Comparison of ENCODE assay signal across 8 cellular contexts in genomic region chr2:25981596-25982272, GRCh38. TPM values are rescaled to one million over a fixed set of nuclear protein-coding genes. Genes with fewer than 3 reads are reported as not detected.
DNase-seq lines count a peak whose midpoint lies in the region; ATAC-seq and TF ChIP-seq lines count a peak whose summit lies in the region.

No MANE protein-coding gene starts in this region.

- H3K36me3 Mint-ChIP-seq in nephron (ENCODE audit: low read depth), result peaks cover 17% of the 10 kb centered on the region

- TF ChIP-seq CTCF in GM12865 (IDR thresholded peaks at IDR 0.05; ENCODE audit: insufficient read depth, low read depth, low read length, missing control alignments) (no peak), SK-N-SH (IDR thresholded peaks at IDR 0.05) (0 out of 2 replicates have a peak, but pooled peaks have one; percentile 5), nephron (IDR thresholded peaks at IDR 0.05; ENCODE audit: unreplicated experiment in 3 of 3) (no peak)

- H3K9me3 ChIP-seq in HAP-1, result no peaks in the 10 kb centered on the region
- H3K9me3 ChIP-seq in SK-N-SH, result no peaks in the 10 kb centered on the region
- no peaks in the 10 kb centered on the region for H3K9me3 ChIP-seq in esophagus (ENCODE audit: control insufficient read depth in 2 of 2, insufficient read depth in 1 of 2, low read depth in 1 of 2, low read length in 1 of 2)

- no peak for ATAC-seq in HG03196 (IDR thresholded peaks at IDR 0.05; ENCODE audit: unreplicated experiment)
- ATAC-seq in HG02852 (IDR thresholded peaks at IDR 0.05; ENCODE audit: unreplicated experiment), result no peak
- no peak for ATAC-seq in GM18858 (IDR thresholded peaks at IDR 0.05; ENCODE audit: unreplicated experiment)

- peak overlapping the region; percentile 86 for H2AFZ ChIP-seq in SK-N-SH (ENCODE audit: low read depth)

- H3K4me3 Mint-ChIP-seq in nephron, result peak overlapping the region; percentile 89 to 94 (median 89)

- peak overlapping the region; percentile 99 for H3K4me2 ChIP-seq in SK-N-SH

- peak overlapping the region in 2 of 3 experiments; percentile 44 for H3K27ac Mint-ChIP-seq in nephron

- H3K27ac ChIP-seq in SK-N-SH (ENCODE audit: low read depth in 2 of 2, low read length in 1 of 2) (peak overlapping the region; percentile 40 to 87), esophagus (ENCODE audit: low read depth in 2 of 2, low read length in 1 of 2) (peak overlapping the region; percentile 19 to 29)

- DNase-seq in GM12865 (ENCODE audit: low read depth), result no peak
- peak in 1 of 2 experiments; percentile 12 for DNase-seq in HAP-1 (ENCODE audit: low spot score in 2 of 2)
- DNase-seq in SK-N-SH, result peak; percentile 82

- H3K79me2 ChIP-seq in SK-N-SH (ENCODE audit: insufficient read depth), result peaks cover 50% of the 10 kb centered on the region

- peaks cover 6% of the 10 kb centered on the region; the same call in 1 of the 2 replicates for H4K20me1 ChIP-seq in SK-N-SH (ENCODE audit: insufficient read depth)

- peaks cover 43% of the 10 kb centered on the region for H3K4me1 Mint-ChIP-seq in nephron

- H3K9me2 ChIP-seq in SK-N-SH, result no peaks in the 10 kb centered on the region

- peaks cover 13% of the 10 kb centered on the region for H3F3A ChIP-seq in SK-N-SH (replicated peaks; ENCODE audit: insufficient read depth)

- no peak for TF ChIP-seq RAD21 in SK-N-SH (IDR thresholded peaks at IDR 0.05; ENCODE audit: low read length)

- peak overlapping the region; percentile 69 for H3K4me3 ChIP-seq in GM12865 (ENCODE audit: low read depth, low read length)
- H3K4me3 ChIP-seq in HAP-1, result peak overlapping the region; percentile 62
- H3K4me3 ChIP-seq in SK-N-SH (ENCODE audit: low read depth in 2 of 2, low read length in 1 of 2), result peak overlapping the region; percentile 84 to 90
- peak overlapping the region; percentile 60 to 66 for H3K4me3 ChIP-seq in esophagus (ENCODE audit: low read depth in 1 of 2, low read length in 2 of 2)

- TF ChIP-seq EP300 in SK-N-SH (IDR thresholded peaks at IDR 0.05; ENCODE audit: borderline replicate concordance in 1 of 2, low read depth in 1 of 2, low read length in 1 of 2), result no peak

- in situ Hi-C loops in HAP-1 (cut with MboI; ENCODE audit: low sequenced_read_pairs), result no loop called here

- H3K9me3 Mint-ChIP-seq in nephron, result no peaks in the 10 kb centered on the region

- WGBS in SK-N-SH (ENCODE audit: low lambda C conversion rate), result 9% methylated on average over 22 of the region's 44 CpGs
- 10 to 11% methylated on average over 44 of the region's 44 CpGs for WGBS in esophagus, 2 donors

- H3K9ac ChIP-seq in SK-N-SH, result peak overlapping the region; percentile 87

- CTCF ChIA-PET in SK-N-SH (lab: Yijun Ruan, JAX), result interaction anchor here (0.8 to 6.7 kb wide), 11 partner anchors 8 to 169 kb away, joined by 3 to 51 read pairs (median 4); partner anchors contain the start of gene RAB10

- H3K36me3 ChIP-seq in HAP-1 (replicated peaks) (no peaks in the 10 kb centered on the region; the same call in 1 of the 2 replicates), SK-N-SH (replicated peaks in 1 of 2; ENCODE audit: control insufficient read depth in 1 of 2, insufficient read depth in 2 of 2, low read length in 1 of 2) (peaks cover 4 to 7% of the 10 kb centered on the region in 2 experiments), esophagus (ENCODE audit: control insufficient read depth in 2 of 2, insufficient read depth in 2 of 2, low read length in 1 of 2) (no peaks in the 10 kb centered on the region)

- H3K4me1 ChIP-seq in HAP-1 (peaks cover 11% of the 10 kb centered on the region), SK-N-SH (ENCODE audit: control insufficient read depth in 1 of 2, insufficient read depth in 2 of 2, low read depth in 1 of 2, low read length in 1 of 2) (peaks cover 45 to 53% of the 10 kb centered on the region in 2 experiments), esophagus (ENCODE audit: control insufficient read depth in 2 of 2, insufficient read depth in 2 of 2, low read length in 1 of 2) (peaks cover 15 to 17% of the 10 kb centered on the region in 2 donors)

- no peaks in the 10 kb centered on the region for H3K27me3 Mint-ChIP-seq in nephron (ENCODE audit: low read depth)

- H3K27me3 ChIP-seq in HAP-1 (ENCODE audit: low read depth), result no peaks in the 10 kb centered on the region
- no peaks in the 10 kb centered on the region for H3K27me3 ChIP-seq in SK-N-SH (ENCODE audit: insufficient read depth)
- H3K27me3 ChIP-seq in esophagus (ENCODE audit: control insufficient read depth in 1 of 2, insufficient read depth in 2 of 2, low read length in 2 of 2), result no peaks in the 10 kb centered on the region

- POLR2A ChIA-PET in SK-N-SH (lab: Yijun Ruan, JAX), result interaction anchor here (0.8 to 1.9 kb wide), 2 partner anchors 52 to 319 kb away, joined by 3 to 11 read pairs; partner anchors contain the start of gene RAB10

TF ChIP-seq in SK-N-SH, 30 proteins besides CTCF, POLR2A, EP300 and RAD21:
- TF ChIP-seq GABPA (IDR thresholded peaks at IDR 0.05; ENCODE audit: low read depth) (no peak), GATA2 (CRISPR knock-in tag; IDR thresholded peaks at IDR 0.05) (0 out of 2 replicates have a peak, but pooled peaks have one; percentile 8), SMC3 (IDR thresholded peaks at IDR 0.05; ENCODE audit: low read depth, low read length) (no peak)

RNA-seq across cellular contexts. Expression of gene KIF3C, which starts 0.6 kb away (rescaled TPM):
- 18.6 and 29.5 TPM in 2 replicates for polyA plus RNA-seq in SK-N-SH (2012; rRNA removed)
- 21.2 and 22.1 TPM in 2 replicates for polyA plus RNA-seq in SK-N-SH (2012; cell fraction: cytosol; rRNA removed)
- polyA plus RNA-seq in SK-N-SH (2012; cell fraction: nucleus; rRNA removed), result 14.0 and 19.1 TPM in 2 replicates
- polyA plus RNA-seq in esophagus, result 1 to 10 TPM in 1 of 2 donors, under 1 TPM in 1; 0.98 to 1.0 TPM

RNA-seq across cellular contexts. Expression of gene RAB10, which starts 52.1 kb away (rescaled TPM):
- 47.5 and 57.5 TPM in 2 replicates for polyA plus RNA-seq in SK-N-SH (2012; rRNA removed)
- 67.5 and 114 TPM in 2 replicates for polyA plus RNA-seq in SK-N-SH (2012; cell fraction: cytosol; rRNA removed)
- 40.9 and 56.5 TPM in 2 replicates for polyA plus RNA-seq in SK-N-SH (2012; cell fraction: nucleus; rRNA removed)
- polyA plus RNA-seq in esophagus, result 100 to 1,000 TPM; 190 to 320 TPM

Comparison
In these comparisons a context has a peak if more than half of its experiments do, and no peak if none do; other contexts are left out.
1. RNA of gene KIF3C, which starts 0.6 kb away (polyA plus RNA-seq): 14.0 to 29.5 TPM in SK-N-SH; 0.98 to 1.0 TPM in esophagus; every median in the first group is over 4 times any median in the second.
2. Peak in every context shown above with its lines, with median percentiles within 50 percentile points of each other: H3K4me3 ChIP-seq.